In the genomic region with DNA sequence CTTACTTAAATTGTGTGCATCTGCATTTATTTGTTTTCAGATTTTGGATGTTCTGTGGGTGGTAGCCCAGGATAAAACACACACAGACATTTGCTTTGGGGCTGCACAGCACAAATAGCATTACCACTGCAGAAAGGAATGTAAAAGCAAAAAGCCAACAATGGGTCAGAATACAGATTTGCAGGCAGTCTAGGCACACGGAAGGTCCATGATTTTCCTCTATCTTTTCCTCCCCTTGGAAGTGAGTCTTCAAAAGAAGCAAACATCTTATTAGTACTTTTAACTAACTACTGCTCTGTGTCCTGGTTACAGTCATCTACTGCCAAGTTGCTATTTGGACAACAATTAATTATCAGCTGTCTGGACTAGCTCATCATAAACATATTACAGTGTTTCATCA, we compare ENCODE assay signal across 17 cellular contexts.
A peak's percentile ranks its signal among the peaks of the same experiment; 100 is the strongest.
DNase-seq lines count a peak whose midpoint lies in the region; ATAC-seq and TF ChIP-seq lines count a peak whose summit lies in the region.
"Had no signal": no experiment of that assay in that cellular context is flagged by ENCODE, and none has a peak within 500 bp of the region (broad histone marks: within the 10 kb centered on the region; RNA-seq: fewer than 3 reads in every experiment).

No MANE protein-coding gene starts in this region.

- DNase-seq in GM23338 (ENCODE audit: low spot score) (peak; percentile 3), astrocyte of the spinal cord (ENCODE audit: low read depth, low spot score) (peak; percentile 14), fibroblast of gingiva (ENCODE audit: low read depth) (peak; percentile 18), osteoblast (ENCODE audit: insufficient read length, low spot score, missing footprints) (peak; percentile 53), posterior cingulate gyrus (no peak), transverse colon (no peak)
- DNase-seq: Caco-2; CD4-positive, alpha-beta T cell; GF-D8; KG1; NCI-H187 treated with DMSO at 0.1 percent for 48 hours; NCI-H2227 treated with DMSO at 0.1 percent for 48 hours; NCI-H524; NCI-H82; OCI-M1; SHP77 had no signal

- ATAC-seq in GM23338 (no peak), GM18868 (IDR thresholded peaks at IDR 0.05; ENCODE audit: unreplicated experiment) (no peak)

- in situ Hi-C loops in astrocyte of the spinal cord (cut with HindIII; ENCODE audit: low sequenced_read_pairs) (no loop called here), transverse colon (cut with MboI; ENCODE audit: low pct_ligation_motif_present in 1 of 4, low pct_unique_long_range_greater_than_20kb in 1 of 4, low sequenced_read_pairs in 3 of 4) (loop anchor here in 1 of 4 donors (25.0 kb wide), 1 partner anchor 516 kb away; no protein-coding TSS in a partner anchor)

- no peak for TF ChIP-seq EP300 in transverse colon (IDR thresholded peaks at IDR 0.05; ENCODE audit: low read depth)

- WGBS in transverse colon (ENCODE audit: low coverage in 1 of 2), 2 donors: 40 to 46% methylated on average over 1 of the region's 1 CpG

- peaks cover 9% of the 10 kb centered on the region for H3K4me1 Mint-ChIP-seq in GM23338

- H3K9me3 Mint-ChIP-seq in GM23338: peaks cover 7% of the 10 kb centered on the region

- no peaks in the 10 kb centered on the region for H3K9me3 ChIP-seq in osteoblast (ENCODE audit: low read depth, low read length)
- no peaks in the 10 kb centered on the region for H3K9me3 ChIP-seq in transverse colon
- H3K9me3 ChIP-seq: Caco-2 had no signal

- no peaks in the 10 kb centered on the region for H3K27me3 Mint-ChIP-seq in GM23338 (ENCODE audit: insufficient read depth, low read depth, poor library complexity)
- H3K27me3 Mint-ChIP-seq: CD4-positive, alpha-beta T cell had no signal

- no peaks in the 10 kb centered on the region for H3K79me2 ChIP-seq in GM23338 (replicated peaks; ENCODE audit: insufficient read depth)
- H3K79me2 ChIP-seq in osteoblast (ENCODE audit: insufficient read depth, low read length): no peaks in the 10 kb centered on the region

- H3F3A ChIP-seq in GM23338 (replicated peaks; ENCODE audit: low read depth): no peaks in the 10 kb centered on the region

- H3K4me3 ChIP-seq in GM23338 (no peak overlapping the region), astrocyte of the spinal cord (ENCODE audit: low read depth, low read length) (no peak overlapping the region), osteoblast (ENCODE audit: insufficient read depth, low read length) (no peak overlapping the region), transverse colon (no peak overlapping the region)

- intact Hi-C loops in posterior cingulate gyrus (cut with DNase I): no loop called here
- intact Hi-C loops in transverse colon (cut with DNase I; ENCODE audit: low total_unique reads): no loop called here

- H3K9me2 ChIP-seq in GM23338 (ENCODE audit: insufficient read depth): no peaks in the 10 kb centered on the region; the same call in 1 of the 2 replicates

- no peak for TF ChIP-seq POLR2A in transverse colon (IDR thresholded peaks at IDR 0.05)

- no peak overlapping the region for H3K27ac ChIP-seq in GM23338 (ENCODE audit: low read depth)
- no peak overlapping the region for H3K27ac ChIP-seq in osteoblast (ENCODE audit: low read depth, low read length)
- H3K27ac ChIP-seq in transverse colon: no peak overlapping the region

- H3K4me3 Mint-ChIP-seq in GM23338: no peak overlapping the region
- H3K4me3 Mint-ChIP-seq: CD4-positive, alpha-beta T cell had no signal

- TF ChIP-seq CTCF in GM23338 (conservative IDR thresholded peaks at IDR 0.05; ENCODE audit: low read depth in 2 of 2) (no peak), astrocyte of the spinal cord (IDR thresholded peaks at IDR 0.05; ENCODE audit: low read depth, low read length) (no peak), osteoblast (IDR thresholded peaks at IDR 0.05; ENCODE audit: extremely low read depth, low read depth, low read length) (no peak), transverse colon (IDR thresholded peaks at IDR 0.05) (no peak)

- H3K36me3 Mint-ChIP-seq in GM23338 (ENCODE audit: low read depth): peaks cover 3% of the 10 kb centered on the region; the same call in 1 of the 3 replicates

- no peaks in the 10 kb centered on the region for H3K36me3 ChIP-seq in GM23338 (ENCODE audit: insufficient read depth)
- H3K36me3 ChIP-seq in osteoblast (ENCODE audit: insufficient read depth, low read length): no peaks in the 10 kb centered on the region
- no peaks in the 10 kb centered on the region for H3K36me3 ChIP-seq in transverse colon

- H4K20me1 ChIP-seq in GM23338 (replicated peaks; ENCODE audit: insufficient read depth) (no peaks in the 10 kb centered on the region), osteoblast (ENCODE audit: insufficient read depth, low read length) (no peaks in the 10 kb centered on the region)

- H2AFZ ChIP-seq in GM23338: no peak overlapping the region
- no peak overlapping the region for H2AFZ ChIP-seq in osteoblast (ENCODE audit: low read length)

- no peaks in the 10 kb centered on the region; the same call in 1 of the 2 replicates for H3K4me1 ChIP-seq in GM23338 (ENCODE audit: insufficient read depth)
- H3K4me1 ChIP-seq in osteoblast (ENCODE audit: insufficient read depth, low read length): no peaks in the 10 kb centered on the region
- H3K4me1 ChIP-seq in transverse colon: no peaks in the 10 kb centered on the region
- H3K4me1 ChIP-seq: Caco-2 had no signal

- H3K27ac Mint-ChIP-seq in GM23338: no peak overlapping the region
- H3K27ac Mint-ChIP-seq: CD4-positive, alpha-beta T cell had no signal

- no peaks in the 10 kb centered on the region for H3K27me3 ChIP-seq in GM23338 (ENCODE audit: insufficient read depth)
- H3K27me3 ChIP-seq in osteoblast (ENCODE audit: insufficient read depth, low read length): no peaks in the 10 kb centered on the region
- no peaks in the 10 kb centered on the region for H3K27me3 ChIP-seq in transverse colon

- H3K4me2 ChIP-seq in GM23338: 0 out of 2 replicates have a peak overlapping the region, but pooled peaks have one; percentile 4
- no peak overlapping the region for H3K4me2 ChIP-seq in osteoblast (ENCODE audit: insufficient read depth, low read length)

TF ChIP-seq in GM23338, 12 proteins besides CTCF, POLR2A, EP300 and RAD21:
- TF ChIP-seq JUNB (IDR thresholded peaks at IDR 0.05; ENCODE audit: unreplicated experiment) (no peak), ZNF114 (CRISPR knock-in tag; IDR thresholded peaks at IDR 0.05) (no peak), ZNF331 (CRISPR knock-in tag; IDR thresholded peaks at IDR 0.05; ENCODE audit: low read depth) (no peak), EZH2phosphoT487 (IDR thresholded peaks at IDR 0.05; ENCODE audit: unreplicated experiment) (no peak)

Comparison
In these comparisons a context has a peak if more than half of its experiments do, and no peak if none do; other contexts are left out.
1. DNase-seq: peak in GM23338 (single experiment), astrocyte of the spinal cord (single experiment), fibroblast of gingiva (single experiment) and osteoblast (single experiment); none in posterior cingulate gyrus (0 of 10) and transverse colon (single experiment).